In the genomic region with DNA sequence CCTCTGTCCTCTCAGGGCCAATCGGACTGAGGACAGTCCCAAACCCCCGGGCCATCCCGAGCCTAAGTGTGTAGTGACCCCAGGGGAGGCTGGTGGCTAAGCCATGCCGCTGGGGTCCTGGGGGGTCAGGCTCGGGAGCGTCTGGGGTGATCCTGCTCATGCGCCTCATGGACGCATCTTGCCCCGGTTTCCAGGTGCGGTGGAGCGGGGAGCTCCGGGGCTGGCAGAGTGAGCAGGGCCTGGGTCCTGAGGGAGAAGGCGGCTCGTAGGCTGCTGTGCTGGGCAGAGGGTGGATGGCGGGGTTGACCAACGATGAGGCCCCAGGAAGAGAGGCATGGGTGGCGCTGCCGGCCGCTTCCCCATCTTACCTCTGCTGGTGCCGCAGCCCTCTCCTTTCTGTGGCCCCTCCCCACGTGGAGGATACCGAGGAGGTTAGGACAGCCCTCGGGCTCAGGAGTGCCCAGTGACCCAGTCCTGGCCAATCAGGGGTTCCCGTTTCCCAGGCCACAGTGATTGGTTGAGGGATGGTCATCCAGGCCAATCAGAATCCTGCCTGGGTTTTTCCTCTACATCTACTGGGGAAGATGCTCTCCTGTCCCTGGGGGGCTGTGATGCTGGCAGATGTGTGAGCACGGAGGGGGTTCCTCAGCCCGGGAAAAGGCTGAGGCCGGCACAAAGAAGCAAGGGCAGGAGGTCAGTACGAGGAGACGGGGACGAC, we compare ENCODE assay signal across 15 cellular contexts.
DNase-seq lines count a peak whose midpoint lies in the region; ATAC-seq, FAIRE-seq and TF ChIP-seq lines count a peak whose summit lies in the region.
"Had no signal": no experiment of that assay in that cellular context is flagged by ENCODE, and none has a peak within 500 bp of the region (broad histone marks: within the 10 kb centered on the region; RNA-seq: fewer than 3 reads in every experiment).

No MANE protein-coding gene starts in this region.

- H3K4me2 ChIP-seq in GM23338 = no peak overlapping the region

- intact Hi-C loops in kidney (cut with DNase I) = no loop called here
- intact Hi-C loops in testis (cut with DNase I; ENCODE audit: low total_unique reads) = no loop called here

- in situ Hi-C loops in GM13977 (cut with MboI; ENCODE audit: low pct_unique_long_range_greater_than_20kb, low sequenced_read_pairs, unreplicated experiment) = no loop called here

- H3K4me3 ChIP-seq in GM23338 = no peak overlapping the region
- H3K4me3 ChIP-seq in kidney (ENCODE audit: low read length in 2 of 2) = no peak overlapping the region
- peak overlapping the region in 1 of 2 donors; percentile 0 for H3K4me3 ChIP-seq in testis

- DNase-seq in GM23338 (ENCODE audit: low spot score) = no peak
- peak; percentile 70 for DNase-seq in kidney
- peak; percentile 56 for DNase-seq in testis
- no peak for DNase-seq in ureter (ENCODE audit: low spot score)
- DNase-seq in HuH-7 (ENCODE audit: low spot score) = no peak
- DNase-seq in GM13977 (ENCODE audit: low spot score) = no peak
- DNase-seq: BE2C, DMS 273 treated with DMSO at 0.1 percent for 48 hours, NCI-H1092, NCI-H2107, NCI-H345, NCI-H526 treated with DMSO at 0.1 percent for 48 hours, RPMI8226 had no signal

- WGBS in testis, 2 donors = 77 to 78% methylated on average over 5 to 30 of the region's 30 CpGs

- peaks cover 26% of the 10 kb centered on the region for H3K4me1 Mint-ChIP-seq in GM23338

- no peaks in the 10 kb centered on the region for H3F3A ChIP-seq in GM23338 (replicated peaks; ENCODE audit: low read depth)

- H3K27ac ChIP-seq in GM23338 (ENCODE audit: low read depth) = no peak overlapping the region
- H3K27ac ChIP-seq in angular gyrus (ENCODE audit: low read depth, low read length) = peak overlapping the region; percentile 17
- no peak overlapping the region for H3K27ac ChIP-seq in kidney (ENCODE audit: low read depth in 2 of 2, low read length in 2 of 2)
- peak overlapping the region in 1 of 2 donors; percentile 72 for H3K27ac ChIP-seq in testis

- H3K27me3 Mint-ChIP-seq in GM23338 (ENCODE audit: insufficient read depth, low read depth, poor library complexity) = peaks cover 15% of the 10 kb centered on the region

- no peak overlapping the region for H3K27ac Mint-ChIP-seq in GM23338

- H3K4me1 ChIP-seq in GM23338 (ENCODE audit: insufficient read depth) (peaks cover 12% of the 10 kb centered on the region), kidney (ENCODE audit: control insufficient read depth in 1 of 2, insufficient read depth in 1 of 2, low read depth in 1 of 2, low read length in 2 of 2) (peaks cover 0 to 9% of the 10 kb centered on the region in 2 donors), testis (peaks cover 10% of the 10 kb centered on the region)

- H3K9me3 ChIP-seq in kidney (ENCODE audit: control insufficient read depth in 1 of 2, low read length in 2 of 2) (no peaks in the 10 kb centered on the region), testis (no peaks in the 10 kb centered on the region)
- H3K9me3 ChIP-seq: BE2C had no signal

- H3K36me3 ChIP-seq in GM23338 (ENCODE audit: insufficient read depth) = no peaks in the 10 kb centered on the region
- no peaks in the 10 kb centered on the region for H3K36me3 ChIP-seq in kidney (ENCODE audit: control insufficient read depth in 1 of 2, insufficient read depth in 2 of 2, low read length in 2 of 2)
- H3K36me3 ChIP-seq in testis (ENCODE audit: low read depth, missing control alignments) = no peaks in the 10 kb centered on the region
- H3K36me3 ChIP-seq: BE2C had no signal

- H3K4me3 Mint-ChIP-seq in GM23338 = no peak overlapping the region

- no peak for TF ChIP-seq CTCF in GM23338 (conservative IDR thresholded peaks at IDR 0.05; ENCODE audit: low read depth in 2 of 2)
- no peak for TF ChIP-seq CTCF in kidney (IDR thresholded peaks at IDR 0.05; ENCODE audit: borderline replicate concordance, extremely low read depth, insufficient read depth)
- no peak for TF ChIP-seq CTCF in testis (IDR thresholded peaks at IDR 0.05)
- TF ChIP-seq CTCF in GM13977 (IDR thresholded peaks at IDR 0.05; ENCODE audit: extremely low read depth, insufficient read depth, missing control alignments) = no peak

- no peak for FAIRE-seq in kidney (lab: Jason Lieb, UNC)
- FAIRE-seq: H54 had no signal

- ATAC-seq in GM23338 = peak; percentile 37

- no peaks in the 10 kb centered on the region for H3K9me3 Mint-ChIP-seq in GM23338

- TF ChIP-seq POLR2A in testis (IDR thresholded peaks at IDR 0.05) = no peak

- no peaks in the 10 kb centered on the region for H3K79me2 ChIP-seq in GM23338 (replicated peaks; ENCODE audit: insufficient read depth)

- H3K27me3 ChIP-seq in GM23338 (ENCODE audit: insufficient read depth) (no peaks in the 10 kb centered on the region), testis (no peaks in the 10 kb centered on the region)
- H3K27me3 ChIP-seq: BE2C had no signal

- no peaks in the 10 kb centered on the region for H4K20me1 ChIP-seq in GM23338 (replicated peaks; ENCODE audit: insufficient read depth)

- H3K36me3 Mint-ChIP-seq in GM23338 (ENCODE audit: low read depth) = peaks cover 8% of the 10 kb centered on the region; the same call in 1 of the 3 replicates

- no peaks in the 10 kb centered on the region; the same call in 1 of the 2 replicates for H3K9me2 ChIP-seq in GM23338 (ENCODE audit: insufficient read depth)

- no peak overlapping the region for H3K9ac ChIP-seq in kidney (ENCODE audit: low read length in 2 of 2)

- no peak overlapping the region for H2AFZ ChIP-seq in GM23338

TF ChIP-seq in GM23338, 12 proteins besides CTCF, POLR2A, EP300 and RAD21 (continues in another document):
- TF ChIP-seq, protein P1, sequence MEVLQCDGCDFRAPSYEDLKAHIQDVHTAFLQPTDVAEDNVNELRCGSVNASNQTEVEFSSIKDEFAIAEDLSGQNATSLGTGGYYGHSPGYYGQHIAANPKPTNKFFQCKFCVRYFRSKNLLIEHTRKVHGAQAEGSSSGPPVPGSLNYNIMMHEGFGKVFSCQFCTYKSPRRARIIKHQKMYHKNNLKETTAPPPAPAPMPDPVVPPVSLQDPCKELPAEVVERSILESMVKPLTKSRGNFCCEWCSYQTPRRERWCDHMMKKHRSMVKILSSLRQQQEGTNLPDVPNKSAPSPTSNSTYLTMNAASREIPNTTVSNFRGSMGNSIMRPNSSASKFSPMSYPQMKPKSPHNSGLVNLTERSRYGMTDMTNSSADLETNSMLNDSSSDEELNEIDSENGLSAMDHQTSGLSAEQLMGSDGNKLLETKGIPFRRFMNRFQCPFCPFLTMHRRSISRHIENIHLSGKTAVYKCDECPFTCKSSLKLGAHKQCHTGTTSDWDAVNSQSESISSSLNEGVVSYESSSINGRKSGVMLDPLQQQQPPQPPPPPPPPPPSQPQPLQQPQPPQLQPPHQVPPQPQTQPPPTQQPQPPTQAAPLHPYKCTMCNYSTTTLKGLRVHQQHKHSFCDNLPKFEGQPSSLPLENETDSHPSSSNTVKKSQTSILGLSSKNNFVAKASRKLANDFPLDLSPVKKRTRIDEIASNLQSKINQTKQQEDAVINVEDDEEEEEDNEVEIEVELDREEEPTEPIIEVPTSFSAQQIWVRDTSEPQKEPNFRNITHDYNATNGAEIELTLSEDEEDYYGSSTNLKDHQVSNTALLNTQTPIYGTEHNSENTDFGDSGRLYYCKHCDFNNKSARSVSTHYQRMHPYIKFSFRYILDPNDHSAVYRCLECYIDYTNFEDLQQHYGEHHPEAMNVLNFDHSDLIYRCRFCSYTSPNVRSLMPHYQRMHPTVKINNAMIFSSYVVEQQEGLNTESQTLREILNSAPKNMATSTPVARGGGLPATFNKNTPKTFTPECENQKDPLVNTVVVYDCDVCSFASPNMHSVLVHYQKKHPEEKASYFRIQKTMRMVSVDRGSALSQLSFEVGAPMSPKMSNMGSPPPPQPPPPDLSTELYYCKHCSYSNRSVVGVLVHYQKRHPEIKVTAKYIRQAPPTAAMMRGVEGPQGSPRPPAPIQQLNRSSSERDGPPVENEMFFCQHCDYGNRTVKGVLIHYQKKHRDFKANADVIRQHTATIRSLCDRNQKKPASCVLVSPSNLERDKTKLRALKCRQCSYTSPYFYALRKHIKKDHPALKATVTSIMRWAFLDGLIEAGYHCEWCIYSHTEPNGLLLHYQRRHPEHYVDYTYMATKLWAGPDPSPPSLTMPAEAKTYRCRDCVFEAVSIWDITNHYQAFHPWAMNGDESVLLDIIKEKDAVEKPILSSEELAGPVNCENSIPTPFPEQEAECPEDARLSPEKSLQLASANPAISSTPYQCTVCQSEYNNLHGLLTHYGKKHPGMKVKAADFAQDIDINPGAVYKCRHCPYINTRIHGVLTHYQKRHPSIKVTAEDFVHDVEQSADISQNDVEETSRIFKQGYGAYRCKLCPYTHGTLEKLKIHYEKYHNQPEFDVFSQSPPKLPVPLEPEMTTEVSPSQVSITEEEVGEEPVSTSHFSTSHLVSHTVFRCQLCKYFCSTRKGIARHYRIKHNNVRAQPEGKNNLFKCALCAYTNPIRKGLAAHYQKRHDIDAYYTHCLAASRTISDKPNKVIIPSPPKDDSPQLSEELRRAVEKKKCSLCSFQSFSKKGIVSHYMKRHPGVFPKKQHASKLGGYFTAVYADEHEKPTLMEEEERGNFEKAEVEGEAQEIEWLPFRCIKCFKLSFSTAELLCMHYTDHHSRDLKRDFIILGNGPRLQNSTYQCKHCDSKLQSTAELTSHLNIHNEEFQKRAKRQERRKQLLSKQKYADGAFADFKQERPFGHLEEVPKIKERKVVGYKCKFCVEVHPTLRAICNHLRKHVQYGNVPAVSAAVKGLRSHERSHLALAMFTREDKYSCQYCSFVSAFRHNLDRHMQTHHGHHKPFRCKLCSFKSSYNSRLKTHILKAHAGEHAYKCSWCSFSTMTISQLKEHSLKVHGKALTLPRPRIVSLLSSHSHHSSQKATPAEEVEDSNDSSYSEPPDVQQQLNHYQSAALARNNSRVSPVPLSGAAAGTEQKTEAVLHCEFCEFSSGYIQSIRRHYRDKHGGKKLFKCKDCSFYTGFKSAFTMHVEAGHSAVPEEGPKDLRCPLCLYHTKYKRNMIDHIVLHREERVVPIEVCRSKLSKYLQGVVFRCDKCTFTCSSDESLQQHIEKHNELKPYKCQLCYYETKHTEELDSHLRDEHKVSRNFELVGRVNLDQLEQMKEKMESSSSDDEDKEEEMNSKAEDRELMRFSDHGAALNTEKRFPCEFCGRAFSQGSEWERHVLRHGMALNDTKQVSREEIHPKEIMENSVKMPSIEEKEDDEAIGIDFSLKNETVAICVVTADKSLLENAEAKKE (CRISPR knock-in tag; IDR thresholded peaks at IDR 0.05) = no peak
- TF ChIP-seq NANOG (IDR thresholded peaks at IDR 0.05; ENCODE audit: borderline replicate concordance) = no peak
- TF ChIP-seq, protein P2, sequence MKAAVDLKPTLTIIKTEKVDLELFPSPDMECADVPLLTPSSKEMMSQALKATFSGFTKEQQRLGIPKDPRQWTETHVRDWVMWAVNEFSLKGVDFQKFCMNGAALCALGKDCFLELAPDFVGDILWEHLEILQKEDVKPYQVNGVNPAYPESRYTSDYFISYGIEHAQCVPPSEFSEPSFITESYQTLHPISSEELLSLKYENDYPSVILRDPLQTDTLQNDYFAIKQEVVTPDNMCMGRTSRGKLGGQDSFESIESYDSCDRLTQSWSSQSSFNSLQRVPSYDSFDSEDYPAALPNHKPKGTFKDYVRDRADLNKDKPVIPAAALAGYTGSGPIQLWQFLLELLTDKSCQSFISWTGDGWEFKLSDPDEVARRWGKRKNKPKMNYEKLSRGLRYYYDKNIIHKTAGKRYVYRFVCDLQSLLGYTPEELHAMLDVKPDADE (IDR thresholded peaks at IDR 0.05) = no peak
- no peak for TF ChIP-seq STAT1 (IDR thresholded peaks at IDR 0.05; ENCODE audit: unreplicated experiment)

Comparison
In these comparisons a context has a peak if more than half of its experiments do, and no peak if none do; other contexts are left out.
1. DNase-seq: peak in kidney (single experiment) and testis (single experiment); none in GM23338 (single experiment), ureter (single experiment), HuH-7 (single experiment) and GM13977 (single experiment).